2 cellular contexts compared by ENCODE assay signal in the genomic region with DNA sequence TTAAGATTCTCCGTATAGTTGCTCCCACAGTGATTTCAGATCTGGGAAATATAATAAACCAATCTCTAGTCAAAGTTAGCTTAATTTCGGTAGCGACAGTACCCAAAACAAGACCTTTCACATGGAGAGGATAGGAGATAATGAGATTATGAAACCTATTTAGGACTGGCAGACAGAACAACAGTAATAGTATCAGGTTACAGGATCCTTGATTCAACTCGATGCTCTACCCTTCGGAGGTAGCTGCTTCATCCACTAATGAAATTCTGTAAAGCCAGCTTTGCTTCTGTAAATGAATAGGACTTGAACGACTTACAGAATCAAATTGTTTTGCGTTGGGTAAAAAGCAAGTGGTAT.
A peak's percentile ranks its signal among the peaks of the same experiment; 100 is the strongest.
TF ChIP-seq lines count a peak whose summit lies in the region.

No MANE protein-coding gene starts in this region.

TF ChIP-seq in HCT116, 20 proteins besides CTCF, POLR2A, EP300 and RAD21:
- TF ChIP-seq, protein P1, sequence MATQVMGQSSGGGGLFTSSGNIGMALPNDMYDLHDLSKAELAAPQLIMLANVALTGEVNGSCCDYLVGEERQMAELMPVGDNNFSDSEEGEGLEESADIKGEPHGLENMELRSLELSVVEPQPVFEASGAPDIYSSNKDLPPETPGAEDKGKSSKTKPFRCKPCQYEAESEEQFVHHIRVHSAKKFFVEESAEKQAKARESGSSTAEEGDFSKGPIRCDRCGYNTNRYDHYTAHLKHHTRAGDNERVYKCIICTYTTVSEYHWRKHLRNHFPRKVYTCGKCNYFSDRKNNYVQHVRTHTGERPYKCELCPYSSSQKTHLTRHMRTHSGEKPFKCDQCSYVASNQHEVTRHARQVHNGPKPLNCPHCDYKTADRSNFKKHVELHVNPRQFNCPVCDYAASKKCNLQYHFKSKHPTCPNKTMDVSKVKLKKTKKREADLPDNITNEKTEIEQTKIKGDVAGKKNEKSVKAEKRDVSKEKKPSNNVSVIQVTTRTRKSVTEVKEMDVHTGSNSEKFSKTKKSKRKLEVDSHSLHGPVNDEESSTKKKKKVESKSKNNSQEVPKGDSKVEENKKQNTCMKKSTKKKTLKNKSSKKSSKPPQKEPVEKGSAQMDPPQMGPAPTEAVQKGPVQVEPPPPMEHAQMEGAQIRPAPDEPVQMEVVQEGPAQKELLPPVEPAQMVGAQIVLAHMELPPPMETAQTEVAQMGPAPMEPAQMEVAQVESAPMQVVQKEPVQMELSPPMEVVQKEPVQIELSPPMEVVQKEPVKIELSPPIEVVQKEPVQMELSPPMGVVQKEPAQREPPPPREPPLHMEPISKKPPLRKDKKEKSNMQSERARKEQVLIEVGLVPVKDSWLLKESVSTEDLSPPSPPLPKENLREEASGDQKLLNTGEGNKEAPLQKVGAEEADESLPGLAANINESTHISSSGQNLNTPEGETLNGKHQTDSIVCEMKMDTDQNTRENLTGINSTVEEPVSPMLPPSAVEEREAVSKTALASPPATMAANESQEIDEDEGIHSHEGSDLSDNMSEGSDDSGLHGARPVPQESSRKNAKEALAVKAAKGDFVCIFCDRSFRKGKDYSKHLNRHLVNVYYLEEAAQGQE (IDR thresholded peaks at IDR 0.05; ENCODE audit: low read depth), result no peak
- TF ChIP-seq CBX3 (IDR thresholded peaks at IDR 0.05; ENCODE audit: low read depth) (peak; percentile 43; the same call in 1 of the 2 replicates), SIN3A (IDR thresholded peaks at IDR 0.05; ENCODE audit: low read depth) (peak; percentile 42), CEBPB (IDR thresholded peaks at IDR 0.05; ENCODE audit: low read depth) (peak; percentile 39; the same call in 1 of the 2 replicates)

TF ChIP-seq in HepG2, 621 proteins besides CTCF, POLR2A, EP300 and RAD21:
- TF ChIP-seq TBX3 (IDR thresholded peaks at IDR 0.05; ENCODE audit: borderline replicate concordance), result no peak
- TF ChIP-seq ZNF709 (CRISPR knock-in tag; IDR thresholded peaks at IDR 0.05), result no peak
- TF ChIP-seq ZFY (CRISPR knock-in tag; IDR thresholded peaks at IDR 0.05), result no peak
- 0 out of 2 replicates have a peak, but pooled peaks have one; percentile 41 for TF ChIP-seq PPARG (CRISPR knock-in tag; conservative IDR thresholded peaks at IDR 0.05)
- no peak for TF ChIP-seq ZNF44 (CRISPR knock-in tag; IDR thresholded peaks at IDR 0.05)
- no peak for TF ChIP-seq SPEN (CRISPR knock-in tag; IDR thresholded peaks at IDR 0.05; ENCODE audit: low read depth)
- 0 out of 2 replicates have a peak, but pooled peaks have one; percentile 16 for TF ChIP-seq NR2F6 (IDR thresholded peaks at IDR 0.05)
- TF ChIP-seq NR2F6 (CRISPR knock-in tag; IDR thresholded peaks at IDR 0.05), result no peak
- peak; percentile 89 for TF ChIP-seq SIX4 (CRISPR knock-in tag; IDR thresholded peaks at IDR 0.05)
- TF ChIP-seq TEAD2 (CRISPR knock-in tag; IDR thresholded peaks at IDR 0.05), result no peak
- no peak for TF ChIP-seq ZNF549 (CRISPR knock-in tag; IDR thresholded peaks at IDR 0.05)
- TF ChIP-seq, protein P2, sequence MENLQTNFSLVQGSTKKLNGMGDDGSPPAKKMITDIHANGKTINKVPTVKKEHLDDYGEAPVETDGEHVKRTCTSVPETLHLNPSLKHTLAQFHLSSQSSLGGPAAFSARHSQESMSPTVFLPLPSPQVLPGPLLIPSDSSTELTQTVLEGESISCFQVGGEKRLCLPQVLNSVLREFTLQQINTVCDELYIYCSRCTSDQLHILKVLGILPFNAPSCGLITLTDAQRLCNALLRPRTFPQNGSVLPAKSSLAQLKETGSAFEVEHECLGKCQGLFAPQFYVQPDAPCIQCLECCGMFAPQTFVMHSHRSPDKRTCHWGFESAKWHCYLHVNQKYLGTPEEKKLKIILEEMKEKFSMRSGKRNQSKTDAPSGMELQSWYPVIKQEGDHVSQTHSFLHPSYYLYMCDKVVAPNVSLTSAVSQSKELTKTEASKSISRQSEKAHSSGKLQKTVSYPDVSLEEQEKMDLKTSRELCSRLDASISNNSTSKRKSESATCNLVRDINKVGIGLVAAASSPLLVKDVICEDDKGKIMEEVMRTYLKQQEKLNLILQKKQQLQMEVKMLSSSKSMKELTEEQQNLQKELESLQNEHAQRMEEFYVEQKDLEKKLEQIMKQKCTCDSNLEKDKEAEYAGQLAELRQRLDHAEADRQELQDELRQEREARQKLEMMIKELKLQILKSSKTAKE (CRISPR knock-in tag; IDR thresholded peaks at IDR 0.05; ENCODE audit: borderline replicate concordance), result no peak
- no peak for TF ChIP-seq RELA (CRISPR knock-in tag; IDR thresholded peaks at IDR 0.05)
- TF ChIP-seq CHCHD3 (CRISPR knock-in tag; IDR thresholded peaks at IDR 0.05), result no peak
- TF ChIP-seq, protein P3, sequence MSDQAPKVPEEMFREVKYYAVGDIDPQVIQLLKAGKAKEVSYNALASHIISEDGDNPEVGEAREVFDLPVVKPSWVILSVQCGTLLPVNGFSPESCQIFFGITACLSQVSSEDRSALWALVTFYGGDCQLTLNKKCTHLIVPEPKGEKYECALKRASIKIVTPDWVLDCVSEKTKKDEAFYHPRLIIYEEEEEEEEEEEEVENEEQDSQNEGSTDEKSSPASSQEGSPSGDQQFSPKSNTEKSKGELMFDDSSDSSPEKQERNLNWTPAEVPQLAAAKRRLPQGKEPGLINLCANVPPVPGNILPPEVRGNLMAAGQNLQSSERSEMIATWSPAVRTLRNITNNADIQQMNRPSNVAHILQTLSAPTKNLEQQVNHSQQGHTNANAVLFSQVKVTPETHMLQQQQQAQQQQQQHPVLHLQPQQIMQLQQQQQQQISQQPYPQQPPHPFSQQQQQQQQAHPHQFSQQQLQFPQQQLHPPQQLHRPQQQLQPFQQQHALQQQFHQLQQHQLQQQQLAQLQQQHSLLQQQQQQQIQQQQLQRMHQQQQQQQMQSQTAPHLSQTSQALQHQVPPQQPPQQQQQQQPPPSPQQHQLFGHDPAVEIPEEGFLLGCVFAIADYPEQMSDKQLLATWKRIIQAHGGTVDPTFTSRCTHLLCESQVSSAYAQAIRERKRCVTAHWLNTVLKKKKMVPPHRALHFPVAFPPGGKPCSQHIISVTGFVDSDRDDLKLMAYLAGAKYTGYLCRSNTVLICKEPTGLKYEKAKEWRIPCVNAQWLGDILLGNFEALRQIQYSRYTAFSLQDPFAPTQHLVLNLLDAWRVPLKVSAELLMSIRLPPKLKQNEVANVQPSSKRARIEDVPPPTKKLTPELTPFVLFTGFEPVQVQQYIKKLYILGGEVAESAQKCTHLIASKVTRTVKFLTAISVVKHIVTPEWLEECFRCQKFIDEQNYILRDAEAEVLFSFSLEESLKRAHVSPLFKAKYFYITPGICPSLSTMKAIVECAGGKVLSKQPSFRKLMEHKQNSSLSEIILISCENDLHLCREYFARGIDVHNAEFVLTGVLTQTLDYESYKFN (CRISPR knock-in tag; conservative IDR thresholded peaks at IDR 0.05), result no peak
- no peak for TF ChIP-seq ZNF547 (CRISPR knock-in tag; IDR thresholded peaks at IDR 0.05)
- TF ChIP-seq GATAD2A (CRISPR knock-in tag; IDR thresholded peaks at IDR 0.05), result no peak; the same call in 1 of the 2 replicates
- no peak for TF ChIP-seq LCORL (IDR thresholded peaks at IDR 0.05)
- no peak; the same call in 1 of the 2 replicates for TF ChIP-seq LCORL (CRISPR knock-in tag; IDR thresholded peaks at IDR 0.05)
- no peak for TF ChIP-seq TBL1XR1 (IDR thresholded peaks at IDR 0.05; ENCODE audit: borderline replicate concordance, low read length, partially characterized antibody)
- TF ChIP-seq RFXANK (CRISPR knock-in tag; IDR thresholded peaks at IDR 0.05), result no peak
- TF ChIP-seq NFIC (IDR thresholded peaks at IDR 0.05; ENCODE audit: low read length), result peak; percentile 7; the same call in 1 of the 2 replicates
- TF ChIP-seq MIXL1 (CRISPR knock-in tag; IDR thresholded peaks at IDR 0.05), result peak; percentile 96
- TF ChIP-seq, protein P4, sequence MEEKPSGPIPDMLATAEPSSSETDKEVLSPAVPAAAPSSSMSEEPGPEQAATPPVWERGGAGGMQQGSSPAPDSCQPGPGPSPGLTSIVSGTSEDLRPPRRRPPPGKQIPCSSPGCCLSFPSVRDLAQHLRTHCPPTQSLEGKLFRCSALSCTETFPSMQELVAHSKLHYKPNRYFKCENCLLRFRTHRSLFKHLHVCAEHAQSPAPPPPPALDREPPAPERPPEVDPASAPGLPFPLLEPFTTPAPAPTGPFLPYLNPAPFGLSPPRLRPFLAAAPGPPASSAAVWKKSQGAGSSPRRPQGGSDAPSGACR (CRISPR knock-in tag; IDR thresholded peaks at IDR 0.05), result no peak
- TF ChIP-seq TOE1 (CRISPR knock-in tag; IDR thresholded peaks at IDR 0.05), result no peak
- TF ChIP-seq ZNF790 (CRISPR knock-in tag; IDR thresholded peaks at IDR 0.05; ENCODE audit: borderline replicate concordance), result no peak
- TF ChIP-seq, protein P5, sequence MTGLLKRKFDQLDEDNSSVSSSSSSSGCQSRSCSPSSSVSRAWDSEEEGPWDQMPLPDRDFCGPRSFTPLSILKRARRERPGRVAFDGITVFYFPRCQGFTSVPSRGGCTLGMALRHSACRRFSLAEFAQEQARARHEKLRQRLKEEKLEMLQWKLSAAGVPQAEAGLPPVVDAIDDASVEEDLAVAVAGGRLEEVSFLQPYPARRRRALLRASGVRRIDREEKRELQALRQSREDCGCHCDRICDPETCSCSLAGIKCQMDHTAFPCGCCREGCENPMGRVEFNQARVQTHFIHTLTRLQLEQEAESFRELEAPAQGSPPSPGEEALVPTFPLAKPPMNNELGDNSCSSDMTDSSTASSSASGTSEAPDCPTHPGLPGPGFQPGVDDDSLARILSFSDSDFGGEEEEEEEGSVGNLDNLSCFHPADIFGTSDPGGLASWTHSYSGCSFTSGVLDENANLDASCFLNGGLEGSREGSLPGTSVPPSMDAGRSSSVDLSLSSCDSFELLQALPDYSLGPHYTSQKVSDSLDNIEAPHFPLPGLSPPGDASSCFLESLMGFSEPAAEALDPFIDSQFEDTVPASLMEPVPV (CRISPR knock-in tag; IDR thresholded peaks at IDR 0.05), result no peak
- TF ChIP-seq, protein P6, sequence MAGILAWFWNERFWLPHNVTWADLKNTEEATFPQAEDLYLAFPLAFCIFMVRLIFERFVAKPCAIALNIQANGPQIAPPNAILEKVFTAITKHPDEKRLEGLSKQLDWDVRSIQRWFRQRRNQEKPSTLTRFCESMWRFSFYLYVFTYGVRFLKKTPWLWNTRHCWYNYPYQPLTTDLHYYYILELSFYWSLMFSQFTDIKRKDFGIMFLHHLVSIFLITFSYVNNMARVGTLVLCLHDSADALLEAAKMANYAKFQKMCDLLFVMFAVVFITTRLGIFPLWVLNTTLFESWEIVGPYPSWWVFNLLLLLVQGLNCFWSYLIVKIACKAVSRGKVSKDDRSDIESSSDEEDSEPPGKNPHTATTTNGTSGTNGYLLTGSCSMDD (CRISPR knock-in tag; IDR thresholded peaks at IDR 0.05), result no peak
- TF ChIP-seq ZNF333 (CRISPR knock-in tag; IDR thresholded peaks at IDR 0.05; ENCODE audit: borderline replicate concordance), result no peak
- peak; percentile 98 for TF ChIP-seq SIX1 (CRISPR knock-in tag; IDR thresholded peaks at IDR 0.05; ENCODE audit: borderline replicate concordance)
- TF ChIP-seq, protein P7, sequence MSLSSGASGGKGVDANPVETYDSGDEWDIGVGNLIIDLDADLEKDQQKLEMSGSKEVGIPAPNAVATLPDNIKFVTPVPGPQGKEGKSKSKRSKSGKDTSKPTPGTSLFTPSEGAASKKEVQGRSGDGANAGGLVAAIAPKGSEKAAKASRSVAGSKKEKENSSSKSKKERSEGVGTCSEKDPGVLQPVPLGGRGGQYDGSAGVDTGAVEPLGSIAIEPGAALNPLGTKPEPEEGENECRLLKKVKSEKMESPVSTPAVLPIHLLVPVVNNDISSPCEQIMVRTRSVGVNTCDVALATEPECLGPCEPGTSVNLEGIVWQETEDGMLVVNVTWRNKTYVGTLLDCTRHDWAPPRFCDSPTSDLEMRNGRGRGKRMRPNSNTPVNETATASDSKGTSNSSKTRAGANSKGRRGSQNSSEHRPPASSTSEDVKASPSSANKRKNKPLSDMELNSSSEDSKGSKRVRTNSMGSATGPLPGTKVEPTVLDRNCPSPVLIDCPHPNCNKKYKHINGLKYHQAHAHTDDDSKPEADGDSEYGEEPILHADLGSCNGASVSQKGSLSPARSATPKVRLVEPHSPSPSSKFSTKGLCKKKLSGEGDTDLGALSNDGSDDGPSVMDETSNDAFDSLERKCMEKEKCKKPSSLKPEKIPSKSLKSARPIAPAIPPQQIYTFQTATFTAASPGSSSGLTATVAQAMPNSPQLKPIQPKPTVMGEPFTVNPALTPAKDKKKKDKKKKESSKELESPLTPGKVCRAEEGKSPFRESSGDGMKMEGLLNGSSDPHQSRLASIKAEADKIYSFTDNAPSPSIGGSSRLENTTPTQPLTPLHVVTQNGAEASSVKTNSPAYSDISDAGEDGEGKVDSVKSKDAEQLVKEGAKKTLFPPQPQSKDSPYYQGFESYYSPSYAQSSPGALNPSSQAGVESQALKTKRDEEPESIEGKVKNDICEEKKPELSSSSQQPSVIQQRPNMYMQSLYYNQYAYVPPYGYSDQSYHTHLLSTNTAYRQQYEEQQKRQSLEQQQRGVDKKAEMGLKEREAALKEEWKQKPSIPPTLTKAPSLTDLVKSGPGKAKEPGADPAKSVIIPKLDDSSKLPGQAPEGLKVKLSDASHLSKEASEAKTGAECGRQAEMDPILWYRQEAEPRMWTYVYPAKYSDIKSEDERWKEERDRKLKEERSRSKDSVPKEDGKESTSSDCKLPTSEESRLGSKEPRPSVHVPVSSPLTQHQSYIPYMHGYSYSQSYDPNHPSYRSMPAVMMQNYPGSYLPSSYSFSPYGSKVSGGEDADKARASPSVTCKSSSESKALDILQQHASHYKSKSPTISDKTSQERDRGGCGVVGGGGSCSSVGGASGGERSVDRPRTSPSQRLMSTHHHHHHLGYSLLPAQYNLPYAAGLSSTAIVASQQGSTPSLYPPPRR (CRISPR knock-in tag; IDR thresholded peaks at IDR 0.05; ENCODE audit: borderline replicate concordance), result no peak
- TF ChIP-seq KAT8 (CRISPR knock-in tag; IDR thresholded peaks at IDR 0.05), result peak; percentile 22; the same call in 1 of the 2 replicates
- TF ChIP-seq, protein P8, sequence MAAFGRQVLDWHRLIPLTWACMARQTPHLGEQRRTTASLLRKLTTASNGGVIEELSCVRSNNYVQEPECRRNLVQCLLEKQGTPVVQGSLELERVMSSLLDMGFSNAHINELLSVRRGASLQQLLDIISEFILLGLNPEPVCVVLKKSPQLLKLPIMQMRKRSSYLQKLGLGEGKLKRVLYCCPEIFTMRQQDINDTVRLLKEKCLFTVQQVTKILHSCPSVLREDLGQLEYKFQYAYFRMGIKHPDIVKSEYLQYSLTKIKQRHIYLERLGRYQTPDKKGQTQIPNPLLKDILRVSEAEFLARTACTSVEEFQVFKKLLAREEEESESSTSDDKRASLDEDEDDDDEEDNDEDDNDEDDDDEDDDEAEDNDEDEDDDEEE (CRISPR knock-in tag; IDR thresholded peaks at IDR 0.05), result no peak
- no peak for TF ChIP-seq TEAD3 (CRISPR knock-in tag; optimal IDR thresholded peaks at IDR 0.05; ENCODE audit: borderline replicate concordance)
- TF ChIP-seq ATF1 (CRISPR knock-in tag; IDR thresholded peaks at IDR 0.05), result 0 out of 2 replicates have a peak, but pooled peaks have one; percentile 7
- no peak for TF ChIP-seq ZFP36L2 (CRISPR knock-in tag; IDR thresholded peaks at IDR 0.05)
- TF ChIP-seq, protein P9, sequence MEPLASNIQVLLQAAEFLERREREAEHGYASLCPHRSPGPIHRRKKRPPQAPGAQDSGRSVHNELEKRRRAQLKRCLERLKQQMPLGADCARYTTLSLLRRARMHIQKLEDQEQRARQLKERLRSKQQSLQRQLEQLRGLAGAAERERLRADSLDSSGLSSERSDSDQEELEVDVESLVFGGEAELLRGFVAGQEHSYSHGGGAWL (CRISPR knock-in tag; IDR thresholded peaks at IDR 0.05), result no peak
- no peak for TF ChIP-seq ZNF264 (CRISPR knock-in tag; IDR thresholded peaks at IDR 0.05)
- TF ChIP-seq ZNF446 (CRISPR knock-in tag; IDR thresholded peaks at IDR 0.05), result no peak
- no peak for TF ChIP-seq BRCA1 (CRISPR knock-in tag; IDR thresholded peaks at IDR 0.05)
TF ChIP-seq in HepG2: peak in this region for 8.
